ENCODE assay signal across 8 cellular contexts in the genomic region with DNA sequence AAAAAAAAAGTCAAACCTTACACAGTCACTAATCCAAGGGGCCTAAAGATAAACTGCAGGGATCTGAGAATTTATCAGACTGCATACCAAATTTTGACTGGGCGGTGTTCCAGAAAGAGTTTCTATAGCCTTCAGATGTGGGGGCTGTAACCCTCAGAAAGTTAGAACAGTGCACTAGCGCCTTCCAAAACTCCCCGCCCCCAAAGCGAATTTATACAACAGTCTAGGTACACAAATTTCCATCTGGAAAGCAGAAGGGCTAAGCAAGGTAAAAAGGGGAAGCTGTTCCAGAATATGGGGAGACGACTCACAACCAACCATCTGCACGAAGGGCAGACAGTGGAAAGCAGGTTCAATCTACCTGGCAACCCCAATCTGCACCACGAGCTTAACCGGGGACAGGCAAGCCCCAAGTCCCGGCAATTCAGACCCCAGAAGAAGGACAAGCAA. TPM values are rescaled to one million over a fixed set of nuclear protein-coding genes. Genes with fewer than 3 reads are reported as not detected.
A peak's percentile ranks its signal among the peaks of the same experiment; 100 is the strongest.
DNase-seq lines count a peak whose midpoint lies in the region; ATAC-seq lines count a peak whose summit lies in the region.

No MANE protein-coding gene starts in this region.

- H3K79me2 ChIP-seq in Karpas-422 (ENCODE audit: low read length): peaks cover 48% of the 10 kb centered on the region

- no CpG with 5 or more reads among the region's 9 CpGs for WGBS in iPS DF 6.9 (ENCODE audit: insufficient coverage, insufficient read length)

- H3K27ac Mint-ChIP-seq in activated naive CD8-positive, alpha-beta T cell treated with anti-CD3 and anti-CD28 coated beads for 36 hours: peak overlapping the region; percentile 78
- peak overlapping the region; percentile 87 for H3K27ac Mint-ChIP-seq in stimulated activated effector memory CD8-positive, alpha-beta T cell treated with anti-CD3 and anti-CD28 coated beads, Interleukin-12 subunit alpha, Interleukin-12 subunit beta, amount 100 ng/mL, for 72 hours

- H3K27me3 ChIP-seq in Karpas-422 (ENCODE audit: low read length): no peaks in the 10 kb centered on the region
- H3K27me3 ChIP-seq in iPS DF 6.9 (ENCODE audit: control insufficient read depth, insufficient read depth, low read length): no peaks in the 10 kb centered on the region; the same call in 1 of the 2 replicates

- peak overlapping the region; percentile 97 for H3K4me2 ChIP-seq in Karpas-422 (ENCODE audit: low read depth, low read length, poor library complexity, severe bottlenecking)

- DNase-seq in Right ventricle myocardium superior (no peak), Right ventricle myocardium inferior (ENCODE audit: missing footprints) (no peak), Karpas-422 (peak; percentile 83), iPS DF 6.9 (ENCODE audit: low read depth, low spot score) (no peak), NCI-H1694 (lab: John Stamatoyannopoulos, UW) (no peak), NCI-H1436 treated with DMSO at 0.1 percent for 48 hours (lab: John Stamatoyannopoulos, UW) (no peak)
- no peak for DNase-seq in activated naive CD8-positive, alpha-beta T cell treated with anti-CD3 and anti-CD28 coated beads for 36 hours
- DNase-seq in stimulated activated effector memory CD8-positive, alpha-beta T cell treated with anti-CD3 and anti-CD28 coated beads, Interleukin-12 subunit alpha, Interleukin-12 subunit beta, amount 100 ng/mL, for 72 hours (ENCODE audit: low spot score in 2 of 2): no peak

- peak overlapping the region; percentile 83 for H3K4me3 Mint-ChIP-seq in activated naive CD8-positive, alpha-beta T cell treated with anti-CD3 and anti-CD28 coated beads for 36 hours
- H3K4me3 Mint-ChIP-seq in stimulated activated effector memory CD8-positive, alpha-beta T cell treated with anti-CD3 and anti-CD28 coated beads, Interleukin-12 subunit alpha, Interleukin-12 subunit beta, amount 100 ng/mL, for 72 hours: peak overlapping the region; percentile 91

- no peaks in the 10 kb centered on the region for H3K27me3 Mint-ChIP-seq in activated naive CD8-positive, alpha-beta T cell treated with anti-CD3 and anti-CD28 coated beads for 36 hours

- H3K4me1 Mint-ChIP-seq in activated naive CD8-positive, alpha-beta T cell treated with anti-CD3 and anti-CD28 coated beads for 36 hours: peaks cover 41% of the 10 kb centered on the region
- peaks cover 44% of the 10 kb centered on the region for H3K4me1 Mint-ChIP-seq in stimulated activated effector memory CD8-positive, alpha-beta T cell treated with anti-CD3 and anti-CD28 coated beads, Interleukin-12 subunit alpha, Interleukin-12 subunit beta, amount 100 ng/mL, for 72 hours

- H4K20me1 ChIP-seq in Karpas-422 (ENCODE audit: insufficient read depth, low read depth, low read length): no peaks in the 10 kb centered on the region

- peaks cover 19% of the 10 kb centered on the region for H3K36me3 ChIP-seq in Karpas-422 (ENCODE audit: insufficient read depth, low read length)
- H3K36me3 ChIP-seq in iPS DF 6.9 (ENCODE audit: control insufficient read depth, insufficient read depth, low read length): no peaks in the 10 kb centered on the region

- H3K4me1 ChIP-seq in Karpas-422 (ENCODE audit: low read length) (peaks cover 55% of the 10 kb centered on the region), iPS DF 6.9 (ENCODE audit: control insufficient read depth, insufficient read depth, low read length) (no peaks in the 10 kb centered on the region; the same call in 1 of the 2 replicates)

- H3K9me3 ChIP-seq in Karpas-422 (ENCODE audit: low read length) (no peaks in the 10 kb centered on the region), iPS DF 6.9 (ENCODE audit: control insufficient read depth, insufficient read depth, low read length) (no peaks in the 10 kb centered on the region)

- ATAC-seq in Right ventricle myocardium superior (ENCODE audit: poor library complexity): peak; percentile 1
- ATAC-seq in Right ventricle myocardium inferior: no peak
- ATAC-seq in stimulated activated effector memory CD8-positive, alpha-beta T cell treated with anti-CD3 and anti-CD28 coated beads, Interleukin-12 subunit alpha, Interleukin-12 subunit beta, amount 100 ng/mL, for 72 hours: peak; percentile 14

- H3K27ac ChIP-seq in Karpas-422 (ENCODE audit: low read length) (peak overlapping the region; percentile 58), iPS DF 6.9 (ENCODE audit: low read length) (no peak overlapping the region)

- H3K9me3 Mint-ChIP-seq in activated naive CD8-positive, alpha-beta T cell treated with anti-CD3 and anti-CD28 coated beads for 36 hours: no peaks in the 10 kb centered on the region
- no peaks in the 10 kb centered on the region for H3K9me3 Mint-ChIP-seq in stimulated activated effector memory CD8-positive, alpha-beta T cell treated with anti-CD3 and anti-CD28 coated beads, Interleukin-12 subunit alpha, Interleukin-12 subunit beta, amount 100 ng/mL, for 72 hours

- H3K9me2 ChIP-seq in Karpas-422 (replicated peaks; ENCODE audit: insufficient read depth, low read length): no peaks in the 10 kb centered on the region

- H3K9ac ChIP-seq in Karpas-422 (ENCODE audit: low read length): peak overlapping the region; percentile 84

- peaks cover 9% of the 10 kb centered on the region for H3K36me3 Mint-ChIP-seq in activated naive CD8-positive, alpha-beta T cell treated with anti-CD3 and anti-CD28 coated beads for 36 hours
- H3K36me3 Mint-ChIP-seq in stimulated activated effector memory CD8-positive, alpha-beta T cell treated with anti-CD3 and anti-CD28 coated beads, Interleukin-12 subunit alpha, Interleukin-12 subunit beta, amount 100 ng/mL, for 72 hours: peaks cover 21% of the 10 kb centered on the region

- H3K4me3 ChIP-seq in Karpas-422 (ENCODE audit: low read length) (peak overlapping the region; percentile 98), iPS DF 6.9 (ENCODE audit: low read length) (peak overlapping the region; percentile 83; the same call in 1 of the 2 replicates)

- intact Hi-C loops in Right ventricle myocardium superior (cut with DNase I) (no loop called here), Right ventricle myocardium inferior (cut with DNase I) (no loop called here)

- peak overlapping the region; percentile 94 for H2AFZ ChIP-seq in Karpas-422 (ENCODE audit: low read length)

RNA-seq across cellular contexts. Expression of a gene that starts 0.8 kb away (rescaled TPM):
- total RNA-seq in Right ventricle myocardium superior: 19.3 TPM
- 19.9 TPM for total RNA-seq in Right ventricle myocardium inferior
- total RNA-seq in Karpas-422 (2014; rRNA removed; shearing (Covaris generic); ENCODE audit: low replicate concordance): 15.5 and 27.4 TPM in 2 replicates
- 1 to 10 TPM; 6.6 to 7.0 TPM for total RNA-seq in activated naive CD8-positive, alpha-beta T cell treated with anti-CD3 and anti-CD28 coated beads for 36 hours

RNA-seq across cellular contexts. Expression of a gene that starts 58.6 kb away (rescaled TPM):
- total RNA-seq in Right ventricle myocardium superior (not detected), Right ventricle myocardium inferior (not detected)
- total RNA-seq in Karpas-422 (2014; rRNA removed; shearing (Covaris generic); ENCODE audit: low replicate concordance): not detected in 2 replicates
- not detected for total RNA-seq in activated naive CD8-positive, alpha-beta T cell treated with anti-CD3 and anti-CD28 coated beads for 36 hours
